Comparison of ENCODE assay signal across 1 cellular context in the genomic region with DNA sequence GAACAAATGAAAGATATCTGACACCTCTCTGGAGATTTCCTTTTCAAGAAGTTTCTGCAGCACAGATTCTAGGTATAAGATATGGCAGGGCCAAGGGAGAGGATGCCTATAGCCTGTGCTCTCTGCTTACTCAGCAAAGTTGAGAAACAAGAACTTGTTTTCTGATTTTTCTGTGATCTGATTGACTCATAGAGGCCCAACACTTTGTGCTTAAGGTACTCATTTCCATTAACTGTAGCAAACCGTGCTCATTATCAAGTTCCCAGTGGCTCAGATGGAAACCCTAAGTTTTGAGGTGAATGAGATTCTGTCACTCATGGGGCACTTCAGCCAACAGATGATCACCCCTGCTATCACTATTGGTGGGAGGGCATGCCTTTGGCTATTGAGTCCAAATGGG.
TF ChIP-seq lines count a peak whose summit lies in the region.

No MANE protein-coding gene starts in this region.

TF ChIP-seq in IMR-90, 13 proteins besides CTCF, POLR2A, EP300 and RAD21 (continued from another document):
- TF ChIP-seq MAFK (IDR thresholded peaks at IDR 0.05; ENCODE audit: low read depth, low read length) = peak; percentile 34
